In the genomic region with DNA sequence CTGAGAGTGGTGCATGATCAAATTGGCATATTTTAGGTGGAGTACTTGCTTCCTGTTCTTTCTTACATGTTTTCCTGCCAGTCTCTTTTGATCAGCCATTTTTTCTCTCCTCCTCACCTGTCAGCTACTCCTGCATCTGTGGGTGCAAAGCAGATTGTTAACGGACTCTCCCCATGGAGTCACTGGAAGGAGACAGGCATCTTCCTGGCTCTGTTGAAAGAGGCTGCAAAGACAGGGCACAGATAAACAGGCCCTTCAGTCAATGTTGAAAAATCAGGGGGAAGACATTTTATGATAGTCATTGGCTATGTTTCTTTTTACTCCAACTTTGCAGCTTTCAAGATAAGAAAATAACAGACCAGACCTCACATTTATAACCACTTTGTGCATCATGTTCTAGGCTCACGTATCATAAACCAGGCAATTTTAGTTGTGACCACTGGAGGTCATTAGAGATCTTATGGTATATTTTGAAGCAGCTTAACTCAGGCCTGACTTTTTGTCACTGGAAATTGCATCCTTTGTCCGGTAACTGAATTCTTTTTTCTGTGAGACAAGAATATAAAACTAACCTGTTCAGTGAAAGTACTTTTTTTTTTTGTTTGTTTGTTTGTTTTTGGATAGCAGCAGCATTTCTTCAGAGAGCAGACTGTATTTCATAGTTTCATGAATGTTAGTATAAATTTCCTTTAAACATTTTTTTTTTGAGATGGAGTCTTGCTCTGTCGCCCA, we compare ENCODE assay signal across 9 cellular contexts. TPM values are rescaled to one million over a fixed set of nuclear protein-coding genes. Genes with fewer than 3 reads are reported as not detected.
DNase-seq lines count a peak whose midpoint lies in the region; ATAC-seq and TF ChIP-seq lines count a peak whose summit lies in the region.
"Had no signal": no experiment of that assay in that cellular context is flagged by ENCODE, and none has a peak within 500 bp of the region (broad histone marks: within the 10 kb centered on the region; RNA-seq: fewer than 3 reads in every experiment).

No MANE protein-coding gene starts in this region.

- H3K27ac ChIP-seq in ACC112 (ENCODE audit: low read depth, low read length): no peak overlapping the region
- H3K27ac ChIP-seq in naive thymus-derived CD4-positive, alpha-beta T cell (ENCODE audit: low read depth, low read length): no peak overlapping the region

- H3K4me1 ChIP-seq in ACC112 (ENCODE audit: control insufficient read depth, insufficient read depth, low read length, unreplicated experiment): peaks cover 17% of the 10 kb centered on the region
- no peaks in the 10 kb centered on the region for H3K4me1 ChIP-seq in naive thymus-derived CD4-positive, alpha-beta T cell (ENCODE audit: control insufficient read depth in 2 of 2, insufficient read depth in 2 of 2, low read length in 2 of 2)
- H3K4me1 ChIP-seq: HAP-1 had no signal

- CTCF ChIA-PET in naive thymus-derived CD4-positive, alpha-beta T cell (lab: Charles Lee): interaction anchor here (0.5 to 2.2 kb wide), 10 partner anchors 17 to 1103 kb away, joined by 3 to 10 read pairs (median 5); no protein-coding TSS in a partner anchor

- H3K4me3 Mint-ChIP-seq in naive thymus-derived CD4-positive, alpha-beta T cell: no peak overlapping the region

- H3K9me3 ChIP-seq in naive thymus-derived CD4-positive, alpha-beta T cell (ENCODE audit: control insufficient read depth in 2 of 3, low read length in 3 of 3): no peaks in the 10 kb centered on the region
- H3K9me3 ChIP-seq: HAP-1 had no signal

- no peaks in the 10 kb centered on the region for H3K36me3 ChIP-seq in ACC112 (ENCODE audit: insufficient read depth, low read length)
- no peaks in the 10 kb centered on the region for H3K36me3 ChIP-seq in naive thymus-derived CD4-positive, alpha-beta T cell (ENCODE audit: control insufficient read depth in 2 of 3, insufficient read depth in 3 of 3, low read length in 3 of 3)
- H3K36me3 ChIP-seq: HAP-1 had no signal

- peak; percentile 68 for DNase-seq in NCI-H1092 treated with DMSO at 0.1 percent for 48 hours (lab: John Stamatoyannopoulos, UW)
- peak; percentile 74 for DNase-seq in SK-N-DZ (ENCODE audit: low spot score)
- peak; percentile 75 for DNase-seq in epithelial cell of esophagus (ENCODE audit: low read depth)
- DNase-seq in naive thymus-derived CD4-positive, alpha-beta T cell: peak in 6 of 9 donors; percentile 14 to 48 (median 38)
- no peak for DNase-seq in activated effector memory CD4-positive, alpha-beta T cell treated with anti-CD3 and anti-CD28 coated beads, Interleukin-2, amount 50 U/mL, for 16 hours

- no peaks in the 10 kb centered on the region for H3K79me2 ChIP-seq in ACC112 (ENCODE audit: control insufficient read depth, insufficient read depth, low read length, unreplicated experiment)

- no peak overlapping the region for H3K4me3 ChIP-seq in ACC112 (ENCODE audit: low read depth, low read length)
- H3K4me3 ChIP-seq in epithelial cell of esophagus (ENCODE audit: low read length): no peak overlapping the region
- H3K4me3 ChIP-seq in naive thymus-derived CD4-positive, alpha-beta T cell (ENCODE audit: low read length): no peak overlapping the region
- H3K4me3 ChIP-seq: HAP-1 had no signal

- POLR2A ChIA-PET in naive thymus-derived CD4-positive, alpha-beta T cell (lab: Charles Lee): interaction anchor here (0.6 kb wide), 1 partner anchor 218 kb away, joined by 4 read pairs; no protein-coding TSS in a partner anchor

- intact Hi-C loops in naive thymus-derived CD4-positive, alpha-beta T cell (cut with micrococcal nuclease): loop anchor here (1.0 to 5.0 kb wide), 13 partner anchors 172 to 1626 kb away; partner anchors contain the start of genes REPS1 (in 2 of the 2), ABRACL (in 1 of the 2) and TXLNB (in 1 of the 2)

- peaks cover 0 to 1% (median 0%) of the 10 kb centered on the region in 5 donors for H3K27me3 Mint-ChIP-seq in naive thymus-derived CD4-positive, alpha-beta T cell

- H3K27me3 ChIP-seq in ACC112 (ENCODE audit: insufficient read depth, low read length): no peaks in the 10 kb centered on the region
- no peaks in the 10 kb centered on the region for H3K27me3 ChIP-seq in naive thymus-derived CD4-positive, alpha-beta T cell (ENCODE audit: control insufficient read depth in 2 of 2, insufficient read depth in 2 of 2, low read length in 2 of 2)

- no peaks in the 10 kb centered on the region for H3K9me3 Mint-ChIP-seq in naive thymus-derived CD4-positive, alpha-beta T cell

- peak overlapping the region in 2 of 9 donors; percentile 14 to 37 for H3K27ac Mint-ChIP-seq in naive thymus-derived CD4-positive, alpha-beta T cell

- peaks cover 0 to 30% (median 0%) of the 10 kb centered on the region in 7 donors for H3K4me1 Mint-ChIP-seq in naive thymus-derived CD4-positive, alpha-beta T cell

- H3K36me3 Mint-ChIP-seq in naive thymus-derived CD4-positive, alpha-beta T cell: no peaks in the 10 kb centered on the region

- ATAC-seq in HG02642 (IDR thresholded peaks at IDR 0.05; ENCODE audit: poor library complexity, unreplicated experiment): peak; percentile 59
- ATAC-seq in naive thymus-derived CD4-positive, alpha-beta T cell: peak; percentile 78

- TF ChIP-seq CTCF in GM12873 (IDR thresholded peaks at IDR 0.05; ENCODE audit: insufficient read depth, low read depth, low read length, missing control alignments): peak; percentile 68
- peak; percentile 76 for TF ChIP-seq CTCF in epithelial cell of esophagus (IDR thresholded peaks at IDR 0.05; ENCODE audit: insufficient read depth, low read depth, low read length, missing control alignments)

- peak overlapping the region; percentile 39 for H2AFZ ChIP-seq in ACC112 (ENCODE audit: low read length, unreplicated experiment)

RNA-seq across cellular contexts. Expression of gene ECT2L, which starts 20.1 kb away (rescaled TPM):
- polyA plus RNA-seq in SK-N-DZ (2014; cell fraction: cytosol; rRNA removed): 0.02 TPM in 1 of 2 replicates, not detected in the other
- not detected in 2 replicates for polyA plus RNA-seq in SK-N-DZ (2014; cell fraction: nucleus; rRNA removed)
- total RNA-seq in naive thymus-derived CD4-positive, alpha-beta T cell: under 1 TPM in 1 of 5 experiments, not detected in 4; 0.13 TPM
- under 1 TPM; 0.15 to 0.27 TPM for polyA plus RNA-seq in naive thymus-derived CD4-positive, alpha-beta T cell

RNA-seq across cellular contexts. Expression of gene CCDC28A, which starts 42.4 kb away (rescaled TPM):
- polyA plus RNA-seq in SK-N-DZ (2014; cell fraction: cytosol; rRNA removed): 16.0 and 17.6 TPM in 2 replicates
- polyA plus RNA-seq in SK-N-DZ (2014; cell fraction: nucleus; rRNA removed): 10.6 and 13.3 TPM in 2 replicates
- total RNA-seq in naive thymus-derived CD4-positive, alpha-beta T cell: 10 to 100 TPM; 19.9 to 34.2 (median 25.6) TPM
- polyA plus RNA-seq in naive thymus-derived CD4-positive, alpha-beta T cell: 10 to 100 TPM; 34.1 to 65.3 TPM
